ENCODE assay signal across 9 cellular contexts in genomic region chr1:53325326-53326087, GRCh38. TPM values are rescaled to one million over a fixed set of nuclear protein-coding genes. Genes with fewer than 3 reads are reported as not detected.
A peak's percentile ranks its signal among the peaks of the same experiment; 100 is the strongest.
DNase-seq lines count a peak whose midpoint lies in the region; TF ChIP-seq lines count a peak whose summit lies in the region.
"Had no signal": no experiment of that assay in that cellular context is flagged by ENCODE, and none has a peak within 500 bp of the region (broad histone marks: within the 10 kb centered on the region; RNA-seq: fewer than 3 reads in every experiment).

No MANE protein-coding gene starts in this region.

- CTCF ChIA-PET in activated naive CD4-positive, alpha-beta T cell treated with anti-CD3 and anti-CD28 coated beads, Interleukin-2, amount 10 ng/mL, durations not matched to agents 7 days and 5 days (lab: Charles Lee), result interaction anchor here (0.9 to 2.8 kb wide), 3 partner anchors 28 to 68 kb away, joined by 3 to 9 read pairs (median 7); no protein-coding TSS in a partner anchor

- H3K4me1 ChIP-seq in stomach, result peaks cover 23 to 43% (median 35%) of the 10 kb centered on the region in 4 donors

- peaks cover 53% of the 10 kb centered on the region for H3K4me1 Mint-ChIP-seq in activated naive CD4-positive, alpha-beta T cell treated with anti-CD3 and anti-CD28 coated beads, Interleukin-2, amount 10 ng/mL, durations not matched to agents 7 days and 5 days

- TF ChIP-seq POLR2A in stomach (IDR thresholded peaks at IDR 0.05), result no peak

- H3K27me3 Mint-ChIP-seq in activated naive CD4-positive, alpha-beta T cell treated with anti-CD3 and anti-CD28 coated beads, Interleukin-2, amount 10 ng/mL, durations not matched to agents 7 days and 5 days, result peaks cover 4% of the 10 kb centered on the region

- peak overlapping the region; percentile 91 for H3K4me3 ChIP-seq in iPS-11a (ENCODE audit: low read depth, low read length)
- H3K4me3 ChIP-seq in stomach, result peak overlapping the region; percentile 59 to 87 (median 75)

- 11 to 18% (median 12%) methylated on average over 22 to 26 of the region's 26 CpGs for WGBS in stomach, 5 donors

- H3K27ac ChIP-seq in stomach, result peak overlapping the region; percentile 23 to 84 (median 72)
- H3K27ac ChIP-seq: 22Rv1 had no signal

- no peaks in the 10 kb centered on the region for H3K27me3 ChIP-seq in stomach

- peak overlapping the region; percentile 95 for H3K27ac Mint-ChIP-seq in activated naive CD4-positive, alpha-beta T cell treated with anti-CD3 and anti-CD28 coated beads, Interleukin-2, amount 10 ng/mL, durations not matched to agents 7 days and 5 days

- TF ChIP-seq EP300 in stomach (IDR thresholded peaks at IDR 0.05), result no peak

- H3K9me3 Mint-ChIP-seq in activated naive CD4-positive, alpha-beta T cell treated with anti-CD3 and anti-CD28 coated beads, Interleukin-2, amount 10 ng/mL, durations not matched to agents 7 days and 5 days, result no peaks in the 10 kb centered on the region

- peaks cover 34% of the 10 kb centered on the region for H3K36me3 Mint-ChIP-seq in activated naive CD4-positive, alpha-beta T cell treated with anti-CD3 and anti-CD28 coated beads, Interleukin-2, amount 10 ng/mL, durations not matched to agents 7 days and 5 days

- intact Hi-C loops in stomach (cut with DNase I; ENCODE audit: low total_unique reads), result no loop called here

- peak overlapping the region; percentile 96 for H3K4me3 Mint-ChIP-seq in activated naive CD4-positive, alpha-beta T cell treated with anti-CD3 and anti-CD28 coated beads, Interleukin-2, amount 10 ng/mL, durations not matched to agents 7 days and 5 days

- DNase-seq in DMS 273 (lab: John Stamatoyannopoulos, UW; ENCODE audit: unreplicated experiment), result peak; percentile 64
- DNase-seq in DMS 273 treated with DMSO at 0.1 percent for 48 hours (lab: John Stamatoyannopoulos, UW), result no peak
- DNase-seq in activated naive CD4-positive, alpha-beta T cell treated with anti-CD3 and anti-CD28 coated beads, Interleukin-2, amount 10 ng/mL, durations not matched to agents 7 days and 5 days, result no peak
- DNase-seq in stomach, result no peak
- no peak for DNase-seq in NCI-H2227 treated with DMSO at 0.1 percent for 48 hours (lab: John Stamatoyannopoulos, UW)
- DNase-seq in glomerular visceral epithelial cell (ENCODE audit: extremely low spot score), result no peak
- DNase-seq in foreskin melanocyte, result no peak

- no peaks in the 10 kb centered on the region for H3K36me3 ChIP-seq in stomach

- H3K9me3 ChIP-seq in stomach, result no peaks in the 10 kb centered on the region

- no peak for TF ChIP-seq CTCF in stomach (IDR thresholded peaks at IDR 0.05)

RNA-seq across cellular contexts. Expression of gene LRP8, which starts 2.4 kb away (rescaled TPM):
- total RNA-seq in stomach, result 10 to 100 TPM in 1 of 5 donors, 1 to 10 TPM in 3, under 1 TPM in 1; 0.58 to 26.8 (median 3.5) TPM
- polyA plus RNA-seq in stomach, result 1 to 10 TPM in 2 of 3 donors, under 1 TPM in 1; 0.81 to 2.9 (median 1.1) TPM
